ENCODE assay signal across 18 cellular contexts in genomic region chr13:38921081-38921480, GRCh38.
DNase-seq lines count a peak whose midpoint lies in the region; ATAC-seq, FAIRE-seq and TF ChIP-seq lines count a peak whose summit lies in the region.
"Had no signal": no experiment of that assay in that cellular context is flagged by ENCODE, and none has a peak within 500 bp of the region (broad histone marks: within the 10 kb centered on the region; RNA-seq: fewer than 3 reads in every experiment).

No MANE protein-coding gene starts in this region.

- H3K4me1 ChIP-seq in foreskin keratinocyte: no peaks in the 10 kb centered on the region

- H3K4me1 Mint-ChIP-seq in T-cell: no peaks in the 10 kb centered on the region
- H3K4me1 Mint-ChIP-seq: CD4-positive, alpha-beta memory T cell had no signal

- DNase-seq in bronchial epithelial cell (ENCODE audit: low read depth) (peak; percentile 83), epithelial cell of esophagus (ENCODE audit: low read depth) (peak; percentile 80), foreskin keratinocyte (peak; percentile 67 to 82), T-cell (no peak), RKO (ENCODE audit: low spot score) (no peak)
- no peak for DNase-seq in activated T-cell treated with anti-CD3 and anti-CD28 coated beads, Interleukin-2, amount 50 U/mL, for 48 hours
- DNase-seq: C1 segment of cervical spinal cord; Calu3; CD4-positive, alpha-beta memory T cell; COR-L47; DMS53; DMS79 treated with DMSO at 0.1 percent for 48 hours; GF-D8; GM23248; H9 had no signal

- peaks cover 31 to 39% of the 10 kb centered on the region in 2 donors for H3K27me3 Mint-ChIP-seq in T-cell

- H3K4me3 Mint-ChIP-seq in T-cell: no peak overlapping the region
- H3K4me3 Mint-ChIP-seq: CD4-positive, alpha-beta memory T cell; H9 had no signal

- peak; percentile 20 for ATAC-seq in foreskin keratinocyte
- ATAC-seq in T-cell (replicated peaks in 1 of 4): no peak
- ATAC-seq: HCT116 had no signal

- H3K9me3 Mint-ChIP-seq in T-cell: no peaks in the 10 kb centered on the region

- H3K36me3 Mint-ChIP-seq in T-cell: no peaks in the 10 kb centered on the region
- H3K36me3 Mint-ChIP-seq: CD4-positive, alpha-beta memory T cell had no signal

- TF ChIP-seq CTCF in bronchial epithelial cell (IDR thresholded peaks at IDR 0.05; ENCODE audit: insufficient read depth, low read length, severe bottlenecking) (no peak), epithelial cell of esophagus (IDR thresholded peaks at IDR 0.05; ENCODE audit: insufficient read depth, low read depth, low read length, missing control alignments) (no peak), foreskin keratinocyte (conservative IDR thresholded peaks at IDR 0.05) (no peak)

- CTCF ChIA-PET in T-cell (lab: Charles Lee): no interaction called here

- H3K36me3 ChIP-seq in bronchial epithelial cell (ENCODE audit: control insufficient read depth, insufficient read depth, low read length): no peaks in the 10 kb centered on the region

- H3K27me3 ChIP-seq in bronchial epithelial cell (ENCODE audit: control insufficient read depth, insufficient read depth, low read length) (no peaks in the 10 kb centered on the region), foreskin keratinocyte (no peaks in the 10 kb centered on the region)

- no peak overlapping the region for H3K4me3 ChIP-seq in bronchial epithelial cell (ENCODE audit: low read depth, low read length)
- H3K4me3 ChIP-seq in epithelial cell of esophagus (ENCODE audit: low read length): no peak overlapping the region
- H3K4me3 ChIP-seq: GM23248 had no signal

- POLR2A ChIA-PET in T-cell (lab: Charles Lee): interaction anchor here in 1 of 2 donors (0.8 kb wide), 1 partner anchor 8 kb away, joined by 3 read pairs; no protein-coding TSS in a partner anchor

- no peak overlapping the region for H3K27ac ChIP-seq in foreskin keratinocyte
- H3K27ac ChIP-seq: GM23248 had no signal

- H3K27ac Mint-ChIP-seq in T-cell: no peak overlapping the region
- H3K27ac Mint-ChIP-seq: CD4-positive, alpha-beta memory T cell had no signal

- FAIRE-seq in bronchial epithelial cell (lab: Jason Lieb, UNC): peak; percentile 36
- FAIRE-seq: GM12891, GM18507 had no signal

Comparison
In these comparisons a context has a peak if more than half of its experiments do, and no peak if none do; other contexts are left out.
1. DNase-seq: peak in bronchial epithelial cell (single experiment), epithelial cell of esophagus (single experiment) and foreskin keratinocyte (2 of 2); none in T-cell (0 of 34), activated T-cell treated with anti-CD3 and anti-CD28 coated beads, Interleukin-2, amount 50 U/mL, for 48 hours (0 of 2) and RKO (single experiment).